Comparison of ENCODE assay signal across 12 cellular contexts in genomic region chr2:169276045-169276444, GRCh38.
DNase-seq lines count a peak whose midpoint lies in the region; ATAC-seq and TF ChIP-seq lines count a peak whose summit lies in the region.
"Had no signal": no experiment of that assay in that cellular context is flagged by ENCODE, and none has a peak within 500 bp of the region (broad histone marks: within the 10 kb centered on the region; RNA-seq: fewer than 3 reads in every experiment).

No MANE protein-coding gene starts in this region.

- WGBS in hepatocyte (ENCODE audit: low lambda C conversion rate, missing lambda C conversion rate): 72% methylated on average over 1 of the region's 1 CpG

- H3K4me3 ChIP-seq in hepatocyte: no peak overlapping the region
- H3K4me3 ChIP-seq: adrenal gland, tibial artery had no signal

- no peak overlapping the region for H3K4me2 ChIP-seq in hepatocyte

- no peaks in the 10 kb centered on the region for H3K79me2 ChIP-seq in hepatocyte

- TF ChIP-seq CTCF in GM12872 (IDR thresholded peaks at IDR 0.05; ENCODE audit: insufficient read depth, low read depth, low read length): peak; percentile 24; the same call in 1 of the 3 replicates
- peak; percentile 35 for TF ChIP-seq CTCF in hepatocyte (IDR thresholded peaks at IDR 0.05; ENCODE audit: poor library complexity)

- H3K36me3 ChIP-seq in hepatocyte (replicated peaks; ENCODE audit: insufficient read depth, low read depth): no peaks in the 10 kb centered on the region
- H3K36me3 ChIP-seq: adrenal gland, tibial artery had no signal

- no peaks in the 10 kb centered on the region for H3K9me2 ChIP-seq in hepatocyte (replicated peaks; ENCODE audit: insufficient read depth)

- H3K4me1 ChIP-seq in hepatocyte (ENCODE audit: insufficient read depth): no peaks in the 10 kb centered on the region
- H3K4me1 ChIP-seq: adrenal gland, tibial artery had no signal

- no peak for ATAC-seq in GM21367 (IDR thresholded peaks at IDR 0.05; ENCODE audit: unreplicated experiment)

- no peaks in the 10 kb centered on the region for H4K20me1 ChIP-seq in hepatocyte (ENCODE audit: insufficient read depth, poor library complexity, severe bottlenecking)

- no peak overlapping the region for H3K27ac ChIP-seq in hepatocyte
- H3K27ac ChIP-seq: adrenal gland, tibial artery had no signal

- DNase-seq in A172 (ENCODE audit: low spot score) (peak; percentile 5), RKO (ENCODE audit: low spot score) (peak; percentile 45), hepatocyte (ENCODE audit: low spot score) (no peak), iPS-NIHi11 (ENCODE audit: low spot score) (no peak), SHP77 (lab: John Stamatoyannopoulos, UW) (no peak)
- DNase-seq in stimulated activated CD4-positive, alpha-beta T cell treated with anti-CD3 and anti-CD28 coated beads, Interleukin-2, amount 100 ng/mL, for 24 hours: no peak
- DNase-seq: adrenal gland; CD8-positive, alpha-beta memory T cell; NK-92 treated with Interleukin-12 subunit alpha and Interleukin-12 subunit beta, amount 100 ng/mL, for 24 hours; tibial artery had no signal

- no peaks in the 10 kb centered on the region for H3K9me3 ChIP-seq in hepatocyte (ENCODE audit: low read depth)
- H3K9me3 ChIP-seq: adrenal gland, tibial artery had no signal

- H3K27me3 ChIP-seq in hepatocyte: no peaks in the 10 kb centered on the region
- H3K27me3 ChIP-seq: adrenal gland, tibial artery had no signal

- H2AFZ ChIP-seq in hepatocyte: no peak overlapping the region

Comparison
In these comparisons a context has a peak if more than half of its experiments do, and no peak if none do; other contexts are left out.
1. DNase-seq: peak in A172 (single experiment) and RKO (single experiment); none in hepatocyte (single experiment), iPS-NIHi11 (single experiment), SHP77 (0 of 2) and stimulated activated CD4-positive, alpha-beta T cell treated with anti-CD3 and anti-CD28 coated beads, Interleukin-2, amount 100 ng/mL, for 24 hours (0 of 2).